ENCODE assay signal across 12 cellular contexts in the genomic region with DNA sequence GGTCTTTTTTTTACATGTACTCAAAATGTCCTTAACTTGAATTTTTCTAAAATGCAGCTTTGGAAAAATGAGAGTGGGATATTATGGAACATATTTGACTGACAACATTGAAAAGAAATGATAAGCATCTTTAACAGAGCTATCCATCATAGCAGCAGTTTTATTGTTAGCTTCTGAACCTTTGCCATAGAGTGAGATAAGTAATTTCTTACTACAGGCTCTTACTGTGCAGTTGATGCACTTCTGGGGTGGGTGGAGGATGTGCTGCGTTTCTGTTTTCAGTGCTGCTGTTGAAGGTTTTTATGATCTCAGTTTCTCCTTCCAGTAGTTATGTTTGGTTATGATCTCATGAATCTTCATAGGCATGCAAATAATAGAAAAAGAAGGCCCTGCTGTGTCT.
A peak's percentile ranks its signal among the peaks of the same experiment; 100 is the strongest.
DNase-seq lines count a peak whose midpoint lies in the region; ATAC-seq and TF ChIP-seq lines count a peak whose summit lies in the region.
"Had no signal": no experiment of that assay in that cellular context is flagged by ENCODE, and none has a peak within 500 bp of the region (broad histone marks: within the 10 kb centered on the region; RNA-seq: fewer than 3 reads in every experiment).

No MANE protein-coding gene starts in this region.

- TF ChIP-seq EP300 in SK-N-SH (IDR thresholded peaks at IDR 0.05; ENCODE audit: borderline replicate concordance in 1 of 2, low read depth in 1 of 2, low read length in 1 of 2) = no peak

- no peak overlapping the region for H2AFZ ChIP-seq in SK-N-SH (ENCODE audit: low read depth)

- H3K4me1 ChIP-seq in SK-N-SH (ENCODE audit: control insufficient read depth in 1 of 2, insufficient read depth in 2 of 2, low read depth in 1 of 2, low read length in 1 of 2) = peaks cover 12 to 14% of the 10 kb centered on the region in 2 experiments; a peak in 3 of 4 replicates

- TF ChIP-seq RAD21 in SK-N-SH (IDR thresholded peaks at IDR 0.05; ENCODE audit: low read length) = no peak

- no peak overlapping the region for H3K4me3 Mint-ChIP-seq in progenitor cell of endocrine pancreas (ENCODE audit: low read depth)

- H3K27me3 Mint-ChIP-seq in progenitor cell of endocrine pancreas = no peaks in the 10 kb centered on the region

- H3K9me3 ChIP-seq in SK-N-SH = no peaks in the 10 kb centered on the region

- 90% methylated on average over 1 of the region's 1 CpG for WGBS in SK-N-SH (ENCODE audit: low lambda C conversion rate)

- no peaks in the 10 kb centered on the region for H3K9me2 ChIP-seq in SK-N-SH

- H3F3A ChIP-seq in SK-N-SH (replicated peaks; ENCODE audit: insufficient read depth) = peaks cover 11% of the 10 kb centered on the region

- no peak overlapping the region for H3K4me2 ChIP-seq in SK-N-SH

- H4K20me1 ChIP-seq in SK-N-SH (ENCODE audit: insufficient read depth) = no peaks in the 10 kb centered on the region; the same call in 1 of the 2 replicates

- H3K27ac Mint-ChIP-seq in activated naive CD4-positive, alpha-beta T cell treated with anti-CD3 and anti-CD28 coated beads, Interleukin-2, amount 50 U/mL, for 72 hours = peak overlapping the region; percentile 92
- H3K27ac Mint-ChIP-seq in progenitor cell of endocrine pancreas = no peak overlapping the region

- peaks cover 52% of the 10 kb centered on the region for H3K79me2 ChIP-seq in SK-N-SH (ENCODE audit: insufficient read depth)

- no peak overlapping the region for H3K4me3 ChIP-seq in SK-N-SH (ENCODE audit: low read depth in 2 of 2, low read length in 1 of 2)
- H3K4me3 ChIP-seq: skin epidermis had no signal

- POLR2A ChIA-PET in SK-N-SH (lab: Yijun Ruan, JAX) = no interaction called here

- no peak overlapping the region for H3K9ac ChIP-seq in SK-N-SH

- H3K36me3 Mint-ChIP-seq in activated naive CD4-positive, alpha-beta T cell treated with anti-CD3 and anti-CD28 coated beads, Interleukin-2, amount 50 U/mL, for 72 hours = peaks cover 0 to 16% of the 10 kb centered on the region in 2 donors
- peaks cover 8% of the 10 kb centered on the region for H3K36me3 Mint-ChIP-seq in progenitor cell of endocrine pancreas (ENCODE audit: insufficient read depth)

- CTCF ChIA-PET in SK-N-SH (lab: Yijun Ruan, JAX) = interaction anchor here (0.6 to 3.7 kb wide), 2 partner anchors 11 to 146 kb away, joined by 3 to 24 read pairs; no protein-coding TSS in a partner anchor

- H3K36me3 ChIP-seq in SK-N-SH (replicated peaks in 1 of 2; ENCODE audit: control insufficient read depth in 1 of 2, insufficient read depth in 2 of 2, low read length in 1 of 2) = no peaks in the 10 kb centered on the region

- DNase-seq in SK-N-SH = no peak
- DNase-seq in activated naive CD4-positive, alpha-beta T cell treated with anti-CD3 and anti-CD28 coated beads, Interleukin-2, amount 50 U/mL, for 72 hours (ENCODE audit: low spot score in 2 of 2) = no peak
- DNase-seq in stimulated activated CD4-positive, alpha-beta T cell treated with anti-CD3 and anti-CD28 coated beads, Interleukin-4, amount 100 ng/mL, for 4 hours = peak; percentile 30 to 39
- no peak for DNase-seq in NCI-H2029 (lab: John Stamatoyannopoulos, UW)
- no peak for DNase-seq in progenitor cell of endocrine pancreas (ENCODE audit: low spot score, unreplicated experiment)
- DNase-seq: 8988T, cerebellar nuclear complex, NCI-H146 had no signal

- no peak overlapping the region; a peak in 1 of 4 replicates for H3K27ac ChIP-seq in SK-N-SH (ENCODE audit: low read depth in 2 of 2, low read length in 1 of 2)

- H3K27me3 ChIP-seq in SK-N-SH (ENCODE audit: insufficient read depth) = no peaks in the 10 kb centered on the region

- no peak for TF ChIP-seq CTCF in SK-N-SH (IDR thresholded peaks at IDR 0.05)
- TF ChIP-seq CTCF in progenitor cell of endocrine pancreas (IDR thresholded peaks at IDR 0.05; ENCODE audit: unreplicated experiment) = no peak

- H3K9me3 Mint-ChIP-seq in activated naive CD4-positive, alpha-beta T cell treated with anti-CD3 and anti-CD28 coated beads, Interleukin-2, amount 50 U/mL, for 72 hours = no peaks in the 10 kb centered on the region
- H3K9me3 Mint-ChIP-seq in progenitor cell of endocrine pancreas (ENCODE audit: low read depth) = no peaks in the 10 kb centered on the region

- H3K4me1 Mint-ChIP-seq in progenitor cell of endocrine pancreas (ENCODE audit: low read depth) = peaks cover 25% of the 10 kb centered on the region

- peak; percentile 24; the same call in 1 of the 3 replicates for ATAC-seq in SK-N-SH treated with all-trans-retinoic acid at 6 μM for 48 hours
- peak; percentile 72 for ATAC-seq in HG03045 (IDR thresholded peaks at IDR 0.05; ENCODE audit: unreplicated experiment)
- peak; percentile 57 to 83 for ATAC-seq in activated naive CD4-positive, alpha-beta T cell treated with anti-CD3 and anti-CD28 coated beads, Interleukin-2, amount 50 U/mL, for 72 hours
- no peak for ATAC-seq in HG03571 (IDR thresholded peaks at IDR 0.05; ENCODE audit: unreplicated experiment)

TF ChIP-seq in SK-N-SH treated with all-trans-retinoic acid at 6 μM for 48 hours, 23 proteins besides CTCF, POLR2A, EP300 and RAD21 (continues in another document):
- TF ChIP-seq TOX (CRISPR knock-in tag; IDR thresholded peaks at IDR 0.05; ENCODE audit: borderline replicate concordance) (no peak), ARNTL (CRISPR knock-in tag; IDR thresholded peaks at IDR 0.05; ENCODE audit: borderline replicate concordance, low read depth) (no peak), ESRRG (CRISPR knock-in tag; IDR thresholded peaks at IDR 0.05) (no peak)
- TF ChIP-seq, protein P1, sequence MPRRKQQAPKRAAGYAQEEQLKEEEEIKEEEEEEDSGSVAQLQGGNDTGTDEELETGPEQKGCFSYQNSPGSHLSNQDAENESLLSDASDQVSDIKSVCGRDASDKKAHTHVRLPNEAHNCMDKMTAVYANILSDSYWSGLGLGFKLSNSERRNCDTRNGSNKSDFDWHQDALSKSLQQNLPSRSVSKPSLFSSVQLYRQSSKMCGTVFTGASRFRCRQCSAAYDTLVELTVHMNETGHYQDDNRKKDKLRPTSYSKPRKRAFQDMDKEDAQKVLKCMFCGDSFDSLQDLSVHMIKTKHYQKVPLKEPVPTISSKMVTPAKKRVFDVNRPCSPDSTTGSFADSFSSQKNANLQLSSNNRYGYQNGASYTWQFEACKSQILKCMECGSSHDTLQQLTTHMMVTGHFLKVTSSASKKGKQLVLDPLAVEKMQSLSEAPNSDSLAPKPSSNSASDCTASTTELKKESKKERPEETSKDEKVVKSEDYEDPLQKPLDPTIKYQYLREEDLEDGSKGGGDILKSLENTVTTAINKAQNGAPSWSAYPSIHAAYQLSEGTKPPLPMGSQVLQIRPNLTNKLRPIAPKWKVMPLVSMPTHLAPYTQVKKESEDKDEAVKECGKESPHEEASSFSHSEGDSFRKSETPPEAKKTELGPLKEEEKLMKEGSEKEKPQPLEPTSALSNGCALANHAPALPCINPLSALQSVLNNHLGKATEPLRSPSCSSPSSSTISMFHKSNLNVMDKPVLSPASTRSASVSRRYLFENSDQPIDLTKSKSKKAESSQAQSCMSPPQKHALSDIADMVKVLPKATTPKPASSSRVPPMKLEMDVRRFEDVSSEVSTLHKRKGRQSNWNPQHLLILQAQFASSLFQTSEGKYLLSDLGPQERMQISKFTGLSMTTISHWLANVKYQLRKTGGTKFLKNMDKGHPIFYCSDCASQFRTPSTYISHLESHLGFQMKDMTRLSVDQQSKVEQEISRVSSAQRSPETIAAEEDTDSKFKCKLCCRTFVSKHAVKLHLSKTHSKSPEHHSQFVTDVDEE (CRISPR knock-in tag; IDR thresholded peaks at IDR 0.05) = no peak

TF ChIP-seq in SK-N-SH, 30 proteins besides CTCF, POLR2A, EP300 and RAD21:
- TF ChIP-seq, protein P2, sequence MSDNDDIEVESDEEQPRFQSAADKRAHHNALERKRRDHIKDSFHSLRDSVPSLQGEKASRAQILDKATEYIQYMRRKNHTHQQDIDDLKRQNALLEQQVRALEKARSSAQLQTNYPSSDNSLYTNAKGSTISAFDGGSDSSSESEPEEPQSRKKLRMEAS (IDR thresholded peaks at IDR 0.05; ENCODE audit: low read depth) = no peak
- no peak for TF ChIP-seq NRF1 (IDR thresholded peaks at IDR 0.05; ENCODE audit: low read depth, low read length)
- TF ChIP-seq GABPA (IDR thresholded peaks at IDR 0.05; ENCODE audit: low read depth) = no peak

Comparison
In these comparisons a context has a peak if more than half of its experiments do, and no peak if none do; other contexts are left out.
1. DNase-seq: peak in stimulated activated CD4-positive, alpha-beta T cell treated with anti-CD3 and anti-CD28 coated beads, Interleukin-4, amount 100 ng/mL, for 4 hours (2 of 2); none in SK-N-SH (single experiment), activated naive CD4-positive, alpha-beta T cell treated with anti-CD3 and anti-CD28 coated beads, Interleukin-2, amount 50 U/mL, for 72 hours (0 of 2), NCI-H2029 (single experiment) and progenitor cell of endocrine pancreas (single experiment).